ENCODE assay signal across 1 cellular context in genomic region chr14:99327458-99328250, GRCh38.
TF ChIP-seq lines count a peak whose summit lies in the region.

No MANE protein-coding gene starts in this region.

TF ChIP-seq in WTC11, 78 proteins besides CTCF, POLR2A, EP300 and RAD21 (continued from another document):
- TF ChIP-seq ZNF281 (CRISPR knock-in tag; IDR thresholded peaks at IDR 0.05), result no peak
- no peak for TF ChIP-seq GABPB1 (CRISPR knock-in tag; IDR thresholded peaks at IDR 0.05)
- TF ChIP-seq NFYB (CRISPR knock-in tag; conservative IDR thresholded peaks at IDR 0.05; ENCODE audit: low read depth), result no peak
- no peak for TF ChIP-seq ATF6 (CRISPR knock-in tag; IDR thresholded peaks at IDR 0.05)
- no peak for TF ChIP-seq RORB (CRISPR knock-in tag; IDR thresholded peaks at IDR 0.05)
- TF ChIP-seq FOXP4 (CRISPR knock-in tag; IDR thresholded peaks at IDR 0.05), result no peak
- no peak for TF ChIP-seq ZNF512 (CRISPR knock-in tag; IDR thresholded peaks at IDR 0.05; ENCODE audit: borderline replicate concordance)
- TF ChIP-seq ZNF121 (CRISPR knock-in tag; IDR thresholded peaks at IDR 0.05), result no peak
- TF ChIP-seq ZNF532 (CRISPR knock-in tag; IDR thresholded peaks at IDR 0.05; ENCODE audit: borderline replicate concordance), result no peak
- no peak for TF ChIP-seq RELA (CRISPR knock-in tag; IDR thresholded peaks at IDR 0.05; ENCODE audit: borderline replicate concordance)
- TF ChIP-seq PRRX2 (CRISPR knock-in tag; IDR thresholded peaks at IDR 0.05), result no peak
- TF ChIP-seq TEAD4 (CRISPR knock-in tag; IDR thresholded peaks at IDR 0.05), result no peak
- TF ChIP-seq FOXK1 (CRISPR knock-in tag; IDR thresholded peaks at IDR 0.05), result no peak
